Comparison of ENCODE assay signal across 9 cellular contexts in genomic region chr6:85669735-85670194, GRCh38. TPM values are rescaled to one million over a fixed set of nuclear protein-coding genes. Genes with fewer than 3 reads are reported as not detected.
DNase-seq lines count a peak whose midpoint lies in the region; ATAC-seq and TF ChIP-seq lines count a peak whose summit lies in the region.
"Had no signal": no experiment of that assay in that cellular context is flagged by ENCODE, and none has a peak within 500 bp of the region (broad histone marks: within the 10 kb centered on the region; RNA-seq: fewer than 3 reads in every experiment).

No MANE protein-coding gene starts in this region.

- ATAC-seq in HG02981 (IDR thresholded peaks at IDR 0.05; ENCODE audit: unreplicated experiment): peak; percentile 96

- DNase-seq in activated gamma-delta T cell treated with Interleukin-2 at 50 U/mL for 16 hours: peak; percentile 40
- DNase-seq in activated gamma-delta T cell (lab: John Stamatoyannopoulos, UW): no peak
- DNase-seq in activated naive CD4-positive, alpha-beta T cell treated with anti-CD3 and anti-CD28 coated beads, Interleukin-2, amount 50 U/mL, for 16 hours: peak; percentile 26
- DNase-seq in myocyte (ENCODE audit: low read depth): peak; percentile 19
- no peak for DNase-seq in NCI-H146 (lab: John Stamatoyannopoulos, UW)
- DNase-seq in superior temporal gyrus (ENCODE audit: extremely low spot score): no peak
- DNase-seq: upper lobe of left lung had no signal

TF ChIP-seq in PFSK-1, 5 proteins besides CTCF, POLR2A, EP300 and RAD21:
- TF ChIP-seq REST (IDR thresholded peaks at IDR 0.05; ENCODE audit: insufficient read depth in 1 of 2, low read depth in 2 of 2, low read length in 2 of 2): no peak
- TF ChIP-seq SIN3A (IDR thresholded peaks at IDR 0.05; ENCODE audit: borderline replicate concordance, insufficient read depth, low read length): 0 out of 2 replicates have a peak, but pooled peaks have one; percentile 58
- TF ChIP-seq FOXP2 (optimal IDR thresholded peaks at IDR 0.05; ENCODE audit: borderline replicate concordance, extremely low read depth, extremely low read length, insufficient read depth): no peak
- TF ChIP-seq TAF1 (IDR thresholded peaks at IDR 0.05; ENCODE audit: borderline replicate concordance, insufficient read depth, low read length): peak; percentile 30; the same call in 1 of the 2 replicates

RNA-seq across cellular contexts. Expression of gene SYNCRIP, which starts 27.1 kb away (rescaled TPM):
- 123 TPM for polyA plus RNA-seq in PFSK-1 (2012; ENCODE audit: insufficient read length, low read depth)
- total RNA-seq in myocyte: 76.5 and 91.3 TPM in 2 replicates
- polyA plus RNA-seq in myocyte (2012): 66.1 TPM

Comparison
In these comparisons a context has a peak if more than half of its experiments do, and no peak if none do; other contexts are left out.
1. DNase-seq: peak in activated gamma-delta T cell treated with Interleukin-2 at 50 U/mL for 16 hours (single experiment), activated naive CD4-positive, alpha-beta T cell treated with anti-CD3 and anti-CD28 coated beads, Interleukin-2, amount 50 U/mL, for 16 hours (single experiment) and myocyte (single experiment); none in activated gamma-delta T cell (single experiment), NCI-H146 (single experiment) and superior temporal gyrus (single experiment).